16 cellular contexts compared by ENCODE assay signal in genomic region chr2:27729614-27730013, GRCh38. TPM values are rescaled to one million over a fixed set of nuclear protein-coding genes. Genes with fewer than 3 reads are reported as not detected.
DNase-seq lines count a peak whose midpoint lies in the region; ATAC-seq and TF ChIP-seq lines count a peak whose summit lies in the region.
"Had no signal": no experiment of that assay in that cellular context is flagged by ENCODE, and none has a peak within 500 bp of the region (broad histone marks: within the 10 kb centered on the region; RNA-seq: fewer than 3 reads in every experiment).

No MANE protein-coding gene starts in this region.

- no peak overlapping the region for H3K9ac ChIP-seq in IMR-90 (ENCODE audit: low read depth, low read length)

- no peak overlapping the region for H3K18ac ChIP-seq in IMR-90 (ENCODE audit: low read depth, low read length)

- no peak overlapping the region for H2AFZ ChIP-seq in IMR-90 (replicated peaks; ENCODE audit: low read length, poor library complexity)

- no peak overlapping the region for H2AK9ac ChIP-seq in IMR-90 (replicated peaks; ENCODE audit: low read depth, low read length, poor library complexity)

- no peaks in the 10 kb centered on the region for H3K9me3 ChIP-seq in IMR-90 (ENCODE audit: control insufficient read depth, insufficient read depth, low read length)
- H3K9me3 ChIP-seq in lower lobe of right lung = no peaks in the 10 kb centered on the region
- no peaks in the 10 kb centered on the region for H3K9me3 ChIP-seq in stomach
- no peaks in the 10 kb centered on the region for H3K9me3 ChIP-seq in uterus

- 97% methylated on average over 3 of the region's 4 CpGs; no CpG with 5 or more reads in 1 of the 2 experiments for WGBS in IMR-90 (ENCODE audit: extremely low coverage in 2 of 2, insufficient read length in 1 of 2), 2 experiments
- 92 to 98% (median 96%) methylated on average over 4 of the region's 4 CpGs for WGBS in stomach, 5 donors

- H2AK5ac ChIP-seq in IMR-90 (ENCODE audit: low read depth, low read length) = no peak overlapping the region

- dilution Hi-C loops in IMR-90 (cut with HindIII; ENCODE audit: low sequenced_read_pairs, unreplicated experiment) = no loop called here

- CTCF ChIA-PET in IMR-90 (lab: Yijun Ruan, JAX) = no interaction called here

- H3K4me3 ChIP-seq in IMR-90 (ENCODE audit: insufficient read depth, low read depth, low read length) (no peak overlapping the region), lower lobe of right lung (no peak overlapping the region), stomach (no peak overlapping the region), uterus (no peak overlapping the region)

- H3K27ac ChIP-seq in IMR-90 (ENCODE audit: insufficient read depth, low read length) (no peak overlapping the region), lower lobe of right lung (peak overlapping the region; percentile 66), stomach (peak overlapping the region in 4 of 5 donors; percentile 26 to 81 (median 66)), uterus (no peak overlapping the region)

- H4K5ac ChIP-seq in IMR-90 (ENCODE audit: low read depth, low read length) = no peak overlapping the region

- no peak for ATAC-seq in IMR-90 (ENCODE audit: low read depth)
- ATAC-seq in lower lobe of right lung = no peak
- ATAC-seq in omental fat pad (ENCODE audit: low FRiP score) = no peak
- ATAC-seq in HG02571 (IDR thresholded peaks at IDR 0.05; ENCODE audit: unreplicated experiment) = no peak

- no peaks in the 10 kb centered on the region for H3K9me1 ChIP-seq in IMR-90 (ENCODE audit: insufficient read depth, low read length)

- H2BK5ac ChIP-seq in IMR-90 (ENCODE audit: low read depth, low read length, poor library complexity, severe bottlenecking) = no peak overlapping the region

- H3K14ac ChIP-seq in IMR-90 (replicated peaks; ENCODE audit: low read depth, low read length) = no peak overlapping the region

- no peak for TF ChIP-seq POLR2A in IMR-90 (IDR thresholded peaks at IDR 0.05; ENCODE audit: low read depth, low read length)
- no peak for TF ChIP-seq POLR2A in stomach (IDR thresholded peaks at IDR 0.05)
- no peak for TF ChIP-seq POLR2A in uterus (IDR thresholded peaks at IDR 0.05)

- no peaks in the 10 kb centered on the region for H4K20me1 ChIP-seq in IMR-90 (ENCODE audit: insufficient read depth, low read length)

- H3K4ac ChIP-seq in IMR-90 (ENCODE audit: low read depth, low read length) = no peak overlapping the region

- no peak overlapping the region for H3K56ac ChIP-seq in IMR-90 (ENCODE audit: extremely low read depth, insufficient read depth, low read length)

- H3K23ac ChIP-seq in IMR-90 (ENCODE audit: low read depth, low read length) = no peak overlapping the region

- no peak overlapping the region for H4K91ac ChIP-seq in IMR-90 (ENCODE audit: insufficient read depth, low read depth, low read length)

- TF ChIP-seq CTCF in IMR-90 (conservative IDR thresholded peaks at IDR 0.05; ENCODE audit: low read depth, low read length) (no peak), lower lobe of right lung (IDR thresholded peaks at IDR 0.05) (no peak), stomach (IDR thresholded peaks at IDR 0.05) (no peak), omental fat pad (IDR thresholded peaks at IDR 0.05) (no peak), uterus (IDR thresholded peaks at IDR 0.05) (no peak)

- H3K27me3 ChIP-seq in IMR-90 (ENCODE audit: control insufficient read depth, insufficient read depth, low read length) (no peaks in the 10 kb centered on the region), lower lobe of right lung (ENCODE audit: low read depth) (no peaks in the 10 kb centered on the region), stomach (no peaks in the 10 kb centered on the region), uterus (no peaks in the 10 kb centered on the region)

- in situ Hi-C loops in IMR-90 (cut with MboI; ENCODE audit: low sequenced_read_pairs) = no loop called here

- no peak overlapping the region for H4K8ac ChIP-seq in IMR-90 (ENCODE audit: low read depth in 2 of 2, low read length in 2 of 2)

- peak; percentile 38 for DNase-seq in activated CD8-positive, alpha-beta memory T cell treated with anti-CD3 and anti-CD28 coated beads for 24 hours
- DNase-seq in activated CD8-positive, alpha-beta memory T cell treated with anti-CD3 and anti-CD28 coated beads, Interleukin-2, amount 50 U/mL, for 4 hours = no peak
- DNase-seq in IMR-90 (no peak), lower lobe of right lung (no peak), stomach (no peak), omental fat pad (ENCODE audit: low spot score) (no peak), uterus (no peak)
- DNase-seq: 8988T, C1 segment of cervical spinal cord, EL, H7, MV-4-11, NCI-H1417 treated with DMSO at 0.1 percent for 48 hours, NCI-H2029, NCI-H510A treated with DMSO at 0.1 percent for 48 hours had no signal

- H3K4me2 ChIP-seq in IMR-90 (ENCODE audit: low read depth, low read length) = no peak overlapping the region

- no TSS peak for BruUV-seq in IMR-90 (replicated peaks; lab: Mats Ljungman, UMichigan)

- no peak overlapping the region for H2BK120ac ChIP-seq in IMR-90 (ENCODE audit: low read depth, low read length)

- no peak for TF ChIP-seq RAD21 in IMR-90 (IDR thresholded peaks at IDR 0.05; ENCODE audit: low read length)

- peak overlapping the region; percentile 40; the same call in 1 of the 3 replicates for H2BK15ac ChIP-seq in IMR-90 (ENCODE audit: low read depth, low read length)

- H3K36me3 ChIP-seq in IMR-90 (ENCODE audit: control insufficient read depth, insufficient read depth, low read length) (no peaks in the 10 kb centered on the region), lower lobe of right lung (no peaks in the 10 kb centered on the region), stomach (no peaks in the 10 kb centered on the region), uterus (no peaks in the 10 kb centered on the region)

- no peak overlapping the region for H2BK20ac ChIP-seq in IMR-90 (ENCODE audit: low read depth, low read length)

- H3K4me1 ChIP-seq in IMR-90 (ENCODE audit: control insufficient read depth, insufficient read depth, low read length) = no peaks in the 10 kb centered on the region
- H3K4me1 ChIP-seq in lower lobe of right lung = peaks cover 52% of the 10 kb centered on the region
- peaks cover under 1 to 26% (median 12%) of the 10 kb centered on the region in 4 donors for H3K4me1 ChIP-seq in stomach
- no peaks in the 10 kb centered on the region for H3K4me1 ChIP-seq in uterus

- no peak for TF ChIP-seq EP300 in stomach (IDR thresholded peaks at IDR 0.05)

- POLR2A ChIA-PET in IMR-90 (lab: Charles Lee; ENCODE audit: unreplicated experiment) = no interaction called here

- H3K79me1 ChIP-seq in IMR-90 (ENCODE audit: low read depth in 1 of 2, low read length in 2 of 2) = no peaks in the 10 kb centered on the region

- intact Hi-C loops in IMR-90 (cut with micrococcal nuclease) (no loop called here), lower lobe of right lung (cut with DNase I) (no loop called here), stomach (cut with DNase I; ENCODE audit: low total_unique reads) (no loop called here), uterus (cut with DNase I; ENCODE audit: low total_unique reads) (no loop called here)

TF ChIP-seq in IMR-90, 13 proteins besides CTCF, POLR2A, EP300 and RAD21:
- TF ChIP-seq NFE2L2 (IDR thresholded peaks at IDR 0.05; ENCODE audit: low read depth, low read length) (no peak), MAZ (IDR thresholded peaks at IDR 0.05; ENCODE audit: borderline replicate concordance, low read depth, low read length) (no peak), ELK1 (IDR thresholded peaks at IDR 0.05; ENCODE audit: borderline replicate concordance, low read depth, low read length) (no peak), USF2 (IDR thresholded peaks at IDR 0.05; ENCODE audit: low read depth, low read length) (no peak), SMC3 (IDR thresholded peaks at IDR 0.05; ENCODE audit: low read depth, low read length) (no peak), CEBPB (IDR thresholded peaks at IDR 0.05; ENCODE audit: low read depth, low read length) (no peak), MAFK (IDR thresholded peaks at IDR 0.05; ENCODE audit: low read depth, low read length) (no peak), MXI1 (IDR thresholded peaks at IDR 0.05; ENCODE audit: borderline replicate concordance, low read depth, low read length) (no peak), FOS (IDR thresholded peaks at IDR 0.05; ENCODE audit: low read depth, low read length) (no peak), RFX5 (IDR thresholded peaks at IDR 0.05; ENCODE audit: low read depth, low read length) (no peak), BHLHE40 (IDR thresholded peaks at IDR 0.05; ENCODE audit: low read depth, low read length) (no peak), RCOR1 (IDR thresholded peaks at IDR 0.05; ENCODE audit: insufficient replicate concordance, low read length) (no peak), CHD1 (IDR thresholded peaks at IDR 0.05; ENCODE audit: low read depth, low read length) (no peak)
TF ChIP-seq in IMR-90: peak in this region for 0.

RNA-seq across cellular contexts. Expression of gene MRPL33, which starts 41.9 kb away (rescaled TPM):
- total RNA-seq in IMR-90 (2012; rRNA removed) (13.3 and 48.6 TPM in 2 replicates), lower lobe of right lung (93.3 TPM), stomach (100 to 1,000 TPM in 2 of 5 donors, 10 to 100 TPM in 2, 1 to 10 TPM in 1; 8.2 to 226 (median 25.5) TPM), omental fat pad (100 to 1,000 TPM; 109 to 130 (median 116) TPM), uterus (100 to 1,000 TPM in 1 of 4 donors, 10 to 100 TPM in 3; 51.7 to 404 (median 71.4) TPM)
- polyA plus RNA-seq in IMR-90 (2012; rRNA removed) (88.0 and 101 TPM in 2 replicates), stomach (100 to 1,000 TPM; 149 to 268 (median 193) TPM)
- 10.5 and 17.0 TPM in 2 replicates for polyA plus RNA-seq in IMR-90 (2012; cell fraction: cytosol; rRNA removed)
- polyA plus RNA-seq in IMR-90 (2012; cell fraction: nucleus; rRNA removed; ENCODE audit: low replicate concordance) = 2.6 and 31.4 TPM in 2 replicates

Comparison
In these comparisons a context has a peak if more than half of its experiments do, and no peak if none do; other contexts are left out.
1. H3K27ac ChIP-seq: peak in lower lobe of right lung (single experiment) and stomach (4 of 5); none in IMR-90 (single experiment) and uterus (0 of 2).